ENCODE assay signal across 8 cellular contexts in genomic region chr11:67022341-67022933, GRCh38. TPM values are rescaled to one million over a fixed set of nuclear protein-coding genes. Genes with fewer than 3 reads are reported as not detected.
DNase-seq lines count a peak whose midpoint lies in the region; ATAC-seq and TF ChIP-seq lines count a peak whose summit lies in the region.

No MANE protein-coding gene starts in this region.

- H3K4me3 ChIP-seq in IMR-90 (ENCODE audit: insufficient read depth, low read depth, low read length) (no peak overlapping the region), breast epithelium (peak overlapping the region; percentile 23 to 82 (median 67)), lower lobe of right lung (peak overlapping the region; percentile 34)

- H3K4ac ChIP-seq in IMR-90 (ENCODE audit: low read depth, low read length), result 0 out of 2 replicates have a peak overlapping the region, but pooled peaks have one; percentile 27

- peak overlapping the region; percentile 51 for H3K4me2 ChIP-seq in IMR-90 (ENCODE audit: low read depth, low read length)

- POLR2A ChIA-PET in IMR-90 (lab: Charles Lee; ENCODE audit: unreplicated experiment), result interaction anchor here (0.6 kb wide), 1 partner anchor 462 kb away, joined by 3 read pairs; no protein-coding TSS in a partner anchor

- H4K91ac ChIP-seq in IMR-90 (ENCODE audit: insufficient read depth, low read depth, low read length), result 0 out of 2 replicates have a peak overlapping the region, but pooled peaks have one; percentile 1

- H3K14ac ChIP-seq in IMR-90 (replicated peaks; ENCODE audit: low read depth, low read length), result no peak overlapping the region

- no peak overlapping the region; the same call in 1 of the 2 replicates for H4K5ac ChIP-seq in IMR-90 (ENCODE audit: low read depth, low read length)

- H3K9me1 ChIP-seq in IMR-90 (ENCODE audit: insufficient read depth, low read length), result no peaks in the 10 kb centered on the region

- no peak overlapping the region for H3K23ac ChIP-seq in IMR-90 (ENCODE audit: low read depth, low read length)

- H2AK9ac ChIP-seq in IMR-90 (replicated peaks; ENCODE audit: low read depth, low read length, poor library complexity), result peak overlapping the region; percentile 89

- dilution Hi-C loops in IMR-90 (cut with HindIII; ENCODE audit: low sequenced_read_pairs, unreplicated experiment), result no loop called here

- peak overlapping the region; percentile 37; the same call in 1 of the 2 replicates for H2AK5ac ChIP-seq in IMR-90 (ENCODE audit: low read depth, low read length)

- WGBS in IMR-90 (ENCODE audit: extremely low coverage in 2 of 2, insufficient read length in 1 of 2), 2 experiments, result 53% methylated on average over 8 of the region's 20 CpGs; no CpG with 5 or more reads in 1 of the 2 experiments

- H3K56ac ChIP-seq in IMR-90 (ENCODE audit: extremely low read depth, insufficient read depth, low read length), result no peak overlapping the region

- no TSS peak for BruUV-seq in IMR-90 (replicated peaks; lab: Mats Ljungman, UMichigan)

- H3K9me3 ChIP-seq in IMR-90 (ENCODE audit: control insufficient read depth, insufficient read depth, low read length) (no peaks in the 10 kb centered on the region), breast epithelium (no peaks in the 10 kb centered on the region), lower lobe of right lung (no peaks in the 10 kb centered on the region)

- H3K4me1 ChIP-seq in IMR-90 (ENCODE audit: control insufficient read depth, insufficient read depth, low read length) (peaks cover 9% of the 10 kb centered on the region; the same call in 1 of the 2 replicates), breast epithelium (peaks cover 0 to 11% of the 10 kb centered on the region in 2 donors), lower lobe of right lung (peaks cover 13% of the 10 kb centered on the region)

- peak overlapping the region in 1 of 2 experiments; percentile 52; a peak in 1 of 4 replicates for H4K8ac ChIP-seq in IMR-90 (ENCODE audit: low read depth in 2 of 2, low read length in 2 of 2)

- 0 out of 2 replicates have a peak, but pooled peaks have one; percentile 7 for ATAC-seq in IMR-90 (ENCODE audit: low read depth)
- ATAC-seq in lower lobe of right lung, result no peak
- no peak for ATAC-seq in GM21529 (IDR thresholded peaks at IDR 0.05; ENCODE audit: unreplicated experiment)
- ATAC-seq in GM18511 (IDR thresholded peaks at IDR 0.05; ENCODE audit: unreplicated experiment), result no peak

- 0 out of 2 replicates have a peak overlapping the region, but pooled peaks have one; percentile 57 for H2BK20ac ChIP-seq in IMR-90 (ENCODE audit: low read depth, low read length)

- H3K27me3 ChIP-seq in IMR-90 (ENCODE audit: control insufficient read depth, insufficient read depth, low read length) (peaks cover 12% of the 10 kb centered on the region), breast epithelium (peaks cover 0 to 3% of the 10 kb centered on the region in 2 donors), lower lobe of right lung (ENCODE audit: low read depth) (peaks cover 30% of the 10 kb centered on the region)

- H2AFZ ChIP-seq in IMR-90 (replicated peaks; ENCODE audit: low read length, poor library complexity), result peak overlapping the region; percentile 89

- H2BK15ac ChIP-seq in IMR-90 (ENCODE audit: low read depth, low read length), result 0 out of 3 replicates have a peak overlapping the region, but pooled peaks have one; percentile 27

- TF ChIP-seq RAD21 in IMR-90 (IDR thresholded peaks at IDR 0.05; ENCODE audit: low read length), result no peak

- H4K20me1 ChIP-seq in IMR-90 (ENCODE audit: insufficient read depth, low read length), result no peaks in the 10 kb centered on the region

- H3K27ac ChIP-seq in IMR-90 (ENCODE audit: insufficient read depth, low read length) (no peak overlapping the region), breast epithelium (peak overlapping the region; percentile 88 to 90), lower lobe of right lung (no peak overlapping the region)

- H3K18ac ChIP-seq in IMR-90 (ENCODE audit: low read depth, low read length), result peak overlapping the region; percentile 23; the same call in 1 of the 2 replicates

- peak overlapping the region; percentile 33; the same call in 1 of the 2 replicates for H2BK120ac ChIP-seq in IMR-90 (ENCODE audit: low read depth, low read length)

- no peaks in the 10 kb centered on the region for H3K79me1 ChIP-seq in IMR-90 (ENCODE audit: low read depth in 1 of 2, low read length in 2 of 2)

- intact Hi-C loops in IMR-90 (cut with micrococcal nuclease) (no loop called here), breast epithelium (cut with DNase I; ENCODE audit: low total_unique reads) (no loop called here), lower lobe of right lung (cut with DNase I) (no loop called here)

- CTCF ChIA-PET in IMR-90 (lab: Yijun Ruan, JAX), result interaction anchor here (0.8 to 0.9 kb wide), 2 partner anchors 13 to 19 kb away, joined by 3 read pairs; no protein-coding TSS in a partner anchor

- H3K36me3 ChIP-seq in IMR-90 (ENCODE audit: control insufficient read depth, insufficient read depth, low read length) (no peaks in the 10 kb centered on the region), breast epithelium (no peaks in the 10 kb centered on the region), lower lobe of right lung (no peaks in the 10 kb centered on the region)

- TF ChIP-seq CTCF in IMR-90 (conservative IDR thresholded peaks at IDR 0.05; ENCODE audit: low read depth, low read length) (no peak), breast epithelium (IDR thresholded peaks at IDR 0.05) (no peak), lower lobe of right lung (IDR thresholded peaks at IDR 0.05) (no peak)

- no peak overlapping the region for H2BK5ac ChIP-seq in IMR-90 (ENCODE audit: low read depth, low read length, poor library complexity, severe bottlenecking)

- TF ChIP-seq POLR2A in IMR-90 (IDR thresholded peaks at IDR 0.05; ENCODE audit: low read depth, low read length), result no peak
- TF ChIP-seq POLR2A in breast epithelium (IDR thresholded peaks at IDR 0.05), result no peak

- H3K9ac ChIP-seq in IMR-90 (ENCODE audit: low read depth, low read length), result no peak overlapping the region

- peak; percentile 31 for DNase-seq in AG08396 (ENCODE audit: low spot score)
- DNase-seq in IMR-90, result peak; percentile 52
- peak; percentile 79 to 92 for DNase-seq in breast epithelium (ENCODE audit: low spot score in 2 of 2)
- DNase-seq in lower lobe of right lung, result no peak
- no peak for DNase-seq in activated effector memory CD4-positive, alpha-beta T cell treated with anti-CD3 and anti-CD28 coated beads, Interleukin-2, amount 50 U/mL, for 16 hours
- no peak for DNase-seq in DMS153 treated with DMSO at 0.1 percent for 48 hours (lab: John Stamatoyannopoulos, UW; ENCODE audit: unreplicated experiment)

- in situ Hi-C loops in IMR-90 (cut with MboI; ENCODE audit: low sequenced_read_pairs), result no loop called here

TF ChIP-seq in IMR-90, 13 proteins besides CTCF, POLR2A, EP300 and RAD21:
- no peak for TF ChIP-seq NFE2L2 (IDR thresholded peaks at IDR 0.05; ENCODE audit: low read depth, low read length)
- no peak for TF ChIP-seq FOS (IDR thresholded peaks at IDR 0.05; ENCODE audit: low read depth, low read length)
- TF ChIP-seq SMC3 (IDR thresholded peaks at IDR 0.05; ENCODE audit: low read depth, low read length), result no peak
- TF ChIP-seq CEBPB (IDR thresholded peaks at IDR 0.05; ENCODE audit: low read depth, low read length), result no peak
- TF ChIP-seq USF2 (IDR thresholded peaks at IDR 0.05; ENCODE audit: low read depth, low read length), result no peak
- no peak for TF ChIP-seq RCOR1 (IDR thresholded peaks at IDR 0.05; ENCODE audit: insufficient replicate concordance, low read length)
- TF ChIP-seq MAZ (IDR thresholded peaks at IDR 0.05; ENCODE audit: borderline replicate concordance, low read depth, low read length), result no peak

RNA-seq across cellular contexts. Expression of gene SYT12, which starts 0.5 kb away (rescaled TPM):
- total RNA-seq in IMR-90 (2012; rRNA removed) (0.54 and 0.56 TPM in 2 replicates), breast epithelium (10 to 100 TPM in 2 of 3 donors, under 1 TPM in 1; 0.16 to 30.3 (median 10.2) TPM), lower lobe of right lung (not detected)
- 0.65 and 0.74 TPM in 2 replicates for polyA plus RNA-seq in IMR-90 (2012; rRNA removed)
- polyA plus RNA-seq in IMR-90 (2012; cell fraction: cytosol; rRNA removed), result 0.53 and 0.81 TPM in 2 replicates
- polyA plus RNA-seq in IMR-90 (2012; cell fraction: nucleus; rRNA removed; ENCODE audit: low replicate concordance), result 1.4 and 1.6 TPM in 2 replicates

RNA-seq across cellular contexts. Expression of gene RHOD, which starts 34.2 kb away (rescaled TPM):
- total RNA-seq in IMR-90 (2012; rRNA removed), result 4.7 and 5.3 TPM in 2 replicates
- 10.9 and 13.4 TPM in 2 replicates for polyA plus RNA-seq in IMR-90 (2012; rRNA removed)
- 17.8 and 23.1 TPM in 2 replicates for polyA plus RNA-seq in IMR-90 (2012; cell fraction: cytosol; rRNA removed)
- 5.5 and 8.8 TPM in 2 replicates for polyA plus RNA-seq in IMR-90 (2012; cell fraction: nucleus; rRNA removed; ENCODE audit: low replicate concordance)
- total RNA-seq in breast epithelium, result 10 to 100 TPM; 27.2 to 30.5 (median 28.1) TPM
- total RNA-seq in lower lobe of right lung, result 12.2 TPM

RNA-seq across cellular contexts. Expression of gene C11orf86, which starts 47.3 kb away (rescaled TPM):
- total RNA-seq in IMR-90 (2012; rRNA removed) (not detected in 2 replicates), breast epithelium (not detected), lower lobe of right lung (not detected)
- not detected in 2 replicates for polyA plus RNA-seq in IMR-90 (2012; rRNA removed)
- 0.04 TPM in 1 of 2 replicates, not detected in the other for polyA plus RNA-seq in IMR-90 (2012; cell fraction: cytosol; rRNA removed)
- polyA plus RNA-seq in IMR-90 (2012; cell fraction: nucleus; rRNA removed; ENCODE audit: low replicate concordance), result 0.06 and 0.07 TPM in 2 replicates

Comparison
In these comparisons a context has a peak if more than half of its experiments do, and no peak if none do; other contexts are left out.
1. DNase-seq: peak in AG08396 (single experiment), IMR-90 (single experiment) and breast epithelium (2 of 2); none in lower lobe of right lung (single experiment), activated effector memory CD4-positive, alpha-beta T cell treated with anti-CD3 and anti-CD28 coated beads, Interleukin-2, amount 50 U/mL, for 16 hours (single experiment) and DMS153 treated with DMSO at 0.1 percent for 48 hours (single experiment).
2. H3K27ac ChIP-seq: peak in breast epithelium (2 of 2); none in IMR-90 (single experiment) and lower lobe of right lung (single experiment).